In the genomic region with DNA sequence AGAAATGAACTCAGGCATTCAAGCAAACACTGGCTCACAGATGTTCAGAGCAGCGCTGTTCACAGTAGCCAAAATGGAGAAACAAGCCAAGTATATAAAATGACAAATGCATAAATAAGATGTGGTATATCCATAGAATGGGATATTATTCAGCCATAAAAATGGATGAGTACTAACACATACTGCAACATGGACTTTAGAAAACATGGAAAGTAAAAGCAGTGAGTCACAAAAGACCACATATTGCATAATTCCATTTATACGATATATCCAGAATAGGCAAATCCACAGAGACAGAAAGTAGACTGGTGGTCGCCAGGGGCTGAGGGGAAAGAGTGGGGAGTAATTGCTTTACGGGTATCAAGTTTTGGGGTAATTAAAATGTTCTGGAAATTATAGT, we compare ENCODE assay signal across 1 cellular context.
TF ChIP-seq lines count a peak whose summit lies in the region.

No MANE protein-coding gene starts in this region.

TF ChIP-seq in WTC11, 78 proteins besides CTCF, POLR2A, EP300 and RAD21 (continued from another document):
- TF ChIP-seq, protein P1, sequence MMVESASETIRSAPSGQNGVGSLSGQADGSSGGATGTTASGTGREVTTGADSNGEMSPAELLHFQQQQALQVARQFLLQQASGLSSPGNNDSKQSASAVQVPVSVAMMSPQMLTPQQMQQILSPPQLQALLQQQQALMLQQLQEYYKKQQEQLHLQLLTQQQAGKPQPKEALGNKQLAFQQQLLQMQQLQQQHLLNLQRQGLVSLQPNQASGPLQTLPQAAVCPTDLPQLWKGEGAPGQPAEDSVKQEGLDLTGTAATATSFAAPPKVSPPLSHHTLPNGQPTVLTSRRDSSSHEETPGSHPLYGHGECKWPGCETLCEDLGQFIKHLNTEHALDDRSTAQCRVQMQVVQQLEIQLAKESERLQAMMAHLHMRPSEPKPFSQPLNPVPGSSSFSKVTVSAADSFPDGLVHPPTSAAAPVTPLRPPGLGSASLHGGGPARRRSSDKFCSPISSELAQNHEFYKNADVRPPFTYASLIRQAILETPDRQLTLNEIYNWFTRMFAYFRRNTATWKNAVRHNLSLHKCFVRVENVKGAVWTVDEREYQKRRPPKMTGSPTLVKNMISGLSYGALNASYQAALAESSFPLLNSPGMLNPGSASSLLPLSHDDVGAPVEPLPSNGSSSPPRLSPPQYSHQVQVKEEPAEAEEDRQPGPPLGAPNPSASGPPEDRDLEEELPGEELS (CRISPR knock-in tag; IDR thresholded peaks at IDR 0.05), result no peak
- no peak for TF ChIP-seq SMAD4 (CRISPR knock-in tag; IDR thresholded peaks at IDR 0.05)
- no peak for TF ChIP-seq TEAD1 (CRISPR knock-in tag; IDR thresholded peaks at IDR 0.05)
